In the genomic region with DNA sequence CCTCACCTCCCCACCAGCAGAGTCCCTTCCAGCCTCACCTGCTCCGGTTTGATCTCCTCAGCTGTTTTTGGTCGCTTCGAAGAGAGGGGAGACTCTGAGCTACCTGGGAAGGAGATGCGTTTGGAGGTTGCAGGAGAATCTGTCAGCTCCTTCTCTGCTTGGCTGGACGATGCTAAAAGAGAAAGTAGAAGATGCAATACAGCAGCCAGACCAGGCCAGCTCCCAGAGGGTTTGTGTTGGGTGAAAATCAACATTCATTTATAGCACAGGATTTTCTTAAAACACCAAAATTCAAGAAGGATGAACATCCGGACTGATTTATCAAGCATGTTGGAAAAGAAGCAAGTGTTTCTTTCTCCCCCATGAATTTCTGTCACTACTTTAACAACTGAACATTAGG, we compare ENCODE assay signal across 27 cellular contexts.
"Had no signal": no experiment of that assay in that cellular context is flagged by ENCODE, and none has a peak within 500 bp of the region (broad histone marks: within the 10 kb centered on the region; RNA-seq: fewer than 3 reads in every experiment).

No MANE protein-coding gene starts in this region.

- H3K9me3 Mint-ChIP-seq: dendritic cell treated with granulocyte-macrophage colony-stimulating factor and Interleukin-4, amounts not matched to agents 40 ng/mL and 50 ng/mL, for 4 days; endodermal cell; memory B cell; natural killer cell; neural crest cell; stimulated activated memory B cell treated with anti-CD40 and anti-IgM and Interleukin-4, amounts not matched to agents 10 μg/mL and 1 μg/mL and 100 μg/mL, for 72 hours; stimulated activated naive CD8-positive, alpha-beta T cell treated with anti-CD3 and anti-CD28 coated beads, Interleukin-15, Interleukin-2, amounts not matched to agents 100 ng/mL and 50 ng/mL, for 24 hours; type B pancreatic cell had no signal

- H3K27me3 ChIP-seq: colonic mucosa, gastrocnemius medialis, hepatocyte, left lung, neutrophil, pancreas, sigmoid colon, suprapubic skin had no signal

- H3K4me1 Mint-ChIP-seq: memory B cell; stimulated activated memory B cell treated with anti-CD40 and anti-IgM and Interleukin-4, amounts not matched to agents 10 μg/mL and 1 μg/mL and 100 μg/mL, for 72 hours had no signal

- H3K27ac Mint-ChIP-seq: dendritic cell treated with granulocyte-macrophage colony-stimulating factor and Interleukin-4, amounts not matched to agents 40 ng/mL and 50 ng/mL, for 4 days; endodermal cell; memory B cell; natural killer cell; stimulated activated memory B cell treated with anti-CD40 and anti-IgM and Interleukin-4, amounts not matched to agents 10 μg/mL and 1 μg/mL and 100 μg/mL, for 72 hours; stimulated activated naive CD8-positive, alpha-beta T cell treated with anti-CD3 and anti-CD28 coated beads, Interleukin-15, Interleukin-2, amounts not matched to agents 100 ng/mL and 50 ng/mL, for 24 hours; type B pancreatic cell had no signal

- H3K4me1 ChIP-seq: colonic mucosa, left lung, sigmoid colon, suprapubic skin had no signal

- H3K4me3 Mint-ChIP-seq: dendritic cell treated with granulocyte-macrophage colony-stimulating factor and Interleukin-4, amounts not matched to agents 40 ng/mL and 50 ng/mL, for 4 days; endodermal cell; memory B cell; natural killer cell; neural crest cell; stimulated activated memory B cell treated with anti-CD40 and anti-IgM and Interleukin-4, amounts not matched to agents 10 μg/mL and 1 μg/mL and 100 μg/mL, for 72 hours; stimulated activated naive CD8-positive, alpha-beta T cell treated with anti-CD3 and anti-CD28 coated beads, Interleukin-15, Interleukin-2, amounts not matched to agents 100 ng/mL and 50 ng/mL, for 24 hours; type B pancreatic cell had no signal

- H3K4me3 ChIP-seq: colonic mucosa, gastrocnemius medialis, hepatocyte, left lung, lung, pancreas, sigmoid colon, suprapubic skin had no signal

- H3K9me3 ChIP-seq: colonic mucosa, gastrocnemius medialis, left lung, neutrophil, pancreas, sigmoid colon, suprapubic skin had no signal

- H3K27ac ChIP-seq: colonic mucosa, epithelial cell of prostate, gastrocnemius medialis, hepatocyte, left lung, neutrophil, pancreas, sigmoid colon, suprapubic skin had no signal

- DNase-seq: central memory CD4-positive, alpha-beta T cell; colonic mucosa; effector CD8-positive, alpha-beta T cell; endodermal cell; foreskin fibroblast; gastrocnemius medialis; head of caudate nucleus; kidney; left lung; natural killer cell; pancreas; retina; sigmoid colon; stimulated activated CD4-positive, alpha-beta T cell treated with anti-CD3 and anti-CD28 coated beads, Interleukin-2, amount 100 ng/mL, for 24 hours; stimulated activated CD4-positive, alpha-beta T cell treated with anti-CD3 and anti-CD28 coated beads, Interleukin-4, amount 100 ng/mL, for 24 hours had no signal

- H3K27me3 Mint-ChIP-seq: dendritic cell treated with granulocyte-macrophage colony-stimulating factor and Interleukin-4, amounts not matched to agents 40 ng/mL and 50 ng/mL, for 4 days; memory B cell; stimulated activated memory B cell treated with anti-CD40 and anti-IgM and Interleukin-4, amounts not matched to agents 10 μg/mL and 1 μg/mL and 100 μg/mL, for 72 hours; stimulated activated naive CD8-positive, alpha-beta T cell treated with anti-CD3 and anti-CD28 coated beads, Interleukin-15, Interleukin-2, amounts not matched to agents 100 ng/mL and 50 ng/mL, for 24 hours; type B pancreatic cell had no signal

- H3K36me3 ChIP-seq: colonic mucosa, neutrophil had no signal

- H3K4me2 ChIP-seq: hepatocyte had no signal

- ATAC-seq: esophagus mucosa; gastrocnemius medialis; left lung; natural killer cell; stimulated activated memory B cell treated with anti-CD40 and anti-IgM and Interleukin-4, amounts not matched to agents 10 μg/mL and 1 μg/mL and 100 μg/mL, for 72 hours had no signal

- H3K36me3 Mint-ChIP-seq: natural killer cell had no signal
